In the genomic region with DNA sequence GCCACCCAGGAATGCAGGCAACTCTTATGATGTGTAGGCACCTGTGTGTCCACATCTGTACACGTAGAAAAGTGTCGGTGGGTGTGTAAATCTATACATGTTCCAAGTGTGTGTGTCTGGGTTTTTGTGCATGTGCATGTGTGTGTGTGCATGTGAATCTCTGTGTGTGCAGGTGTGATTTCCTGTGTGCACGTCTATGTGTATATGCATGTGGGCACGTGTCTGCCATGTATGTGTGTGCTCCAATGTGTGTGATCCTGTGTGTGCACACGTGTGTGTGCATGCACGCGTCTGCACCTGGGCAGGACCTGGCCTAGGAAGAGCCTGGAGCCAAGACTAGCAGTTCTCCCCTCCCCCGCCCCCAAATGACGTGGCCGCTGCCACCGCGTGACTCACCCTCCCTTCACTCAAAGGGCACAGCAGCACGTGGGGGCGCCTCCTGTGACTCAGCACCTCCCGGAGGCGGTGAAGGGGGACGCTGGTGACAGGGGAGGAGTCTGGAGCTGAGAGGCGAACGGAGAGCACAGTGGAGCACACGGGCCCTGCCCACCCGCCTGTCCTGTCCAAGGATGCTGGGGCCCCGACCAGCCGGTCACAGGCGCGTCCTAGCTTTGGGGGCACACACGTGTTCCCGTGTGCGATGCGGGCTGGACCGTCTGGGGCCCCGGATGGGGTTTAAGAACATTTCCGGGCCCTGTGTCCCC, we compare ENCODE assay signal across 8 cellular contexts. TPM values are rescaled to one million over a fixed set of nuclear protein-coding genes. Genes with fewer than 3 reads are reported as not detected.
A peak's percentile ranks its signal among the peaks of the same experiment; 100 is the strongest.
DNase-seq lines count a peak whose midpoint lies in the region; ATAC-seq and TF ChIP-seq lines count a peak whose summit lies in the region.

No MANE protein-coding gene starts in this region.

- H3K27me3 ChIP-seq in CD8-positive, alpha-beta T cell (ENCODE audit: insufficient read depth, low read length): no peaks in the 10 kb centered on the region

- CTCF ChIA-PET in CD8-positive, alpha-beta T cell (lab: Charles Lee): no interaction called here

- H3K9me3 Mint-ChIP-seq in CD8-positive, alpha-beta T cell: no peaks in the 10 kb centered on the region
- peaks cover 5% of the 10 kb centered on the region for H3K9me3 Mint-ChIP-seq in activated T-helper 1 cell treated with anti-CD3 and anti-CD28 coated beads, Interleukin-12 subunit alpha, Interleukin-12 subunit beta, Interleukin-2, Interleukin-4 antibody, amounts not matched to agents 30 ng/mL and 10 ng/mL and 1 ng/mL, durations not matched to agents 14 hours and 24 hours and 36 hours
- no peaks in the 10 kb centered on the region for H3K9me3 Mint-ChIP-seq in naive B cell

- peak; percentile 86 for ATAC-seq in CD8-positive, alpha-beta T cell
- peak; percentile 61 for ATAC-seq in GM19397 (IDR thresholded peaks at IDR 0.05; ENCODE audit: unreplicated experiment)
- ATAC-seq in naive B cell (ENCODE audit: low read depth in 2 of 2): peak; percentile 76 to 78

- POLR2A ChIA-PET in CD8-positive, alpha-beta T cell (lab: Charles Lee): interaction anchor here (0.6 to 1.7 kb wide), 4 partner anchors 9 to 35 kb away, joined by 3 to 6 read pairs (median 4); partner anchors contain the start of gene PIM3

- peak overlapping the region; percentile 50 for H3K27ac ChIP-seq in CD8-positive, alpha-beta T cell (ENCODE audit: low read depth, low read length)

- no peaks in the 10 kb centered on the region for H3K27me3 Mint-ChIP-seq in CD8-positive, alpha-beta T cell (ENCODE audit: low read depth)
- H3K27me3 Mint-ChIP-seq in activated T-helper 1 cell treated with anti-CD3 and anti-CD28 coated beads, Interleukin-12 subunit alpha, Interleukin-12 subunit beta, Interleukin-2, Interleukin-4 antibody, amounts not matched to agents 30 ng/mL and 10 ng/mL and 1 ng/mL, durations not matched to agents 14 hours and 24 hours and 36 hours (ENCODE audit: insufficient read depth): no peaks in the 10 kb centered on the region
- H3K27me3 Mint-ChIP-seq in naive B cell: peaks cover 0 to 3% (median 0%) of the 10 kb centered on the region in 3 donors

- TF ChIP-seq CTCF in CD8-positive, alpha-beta T cell (IDR thresholded peaks at IDR 0.05): no peak
- no peak for TF ChIP-seq CTCF in fibroblast of mammary gland (conservative IDR thresholded peaks at IDR 0.05; ENCODE audit: control insufficient read depth, insufficient read depth, low read depth, low read length)

- H3K4me3 ChIP-seq in CD8-positive, alpha-beta T cell (ENCODE audit: low read depth, low read length): peak overlapping the region; percentile 34
- peak overlapping the region; percentile 34 for H3K4me3 ChIP-seq in fibroblast of mammary gland (ENCODE audit: control insufficient read depth, low read depth, low read length)

- intact Hi-C loops in CD8-positive, alpha-beta T cell (cut with DNase I, micrococcal nuclease): loop anchor here (2.0 to 5.0 kb wide), 3 partner anchors 34 to 657 kb away; partner anchors contain the start of gene ARSA (in 1 of the 2)
- intact Hi-C loops in activated T-helper 1 cell treated with anti-CD3 and anti-CD28 coated beads, Interleukin-12 subunit alpha, Interleukin-12 subunit beta, Interleukin-2, Interleukin-4 antibody, amounts not matched to agents 30 ng/mL and 10 ng/mL and 1 ng/mL, durations not matched to agents 14 hours and 24 hours and 36 hours (cut with micrococcal nuclease): loop anchor here (2.0 kb wide), 1 partner anchor 34 kb away; no protein-coding TSS in a partner anchor

- H3K36me3 ChIP-seq in CD8-positive, alpha-beta T cell (ENCODE audit: insufficient read depth, low read length): no peaks in the 10 kb centered on the region

- H3K4me1 Mint-ChIP-seq in CD8-positive, alpha-beta T cell (ENCODE audit: low read depth): peaks cover 24% of the 10 kb centered on the region
- peaks cover 29% of the 10 kb centered on the region for H3K4me1 Mint-ChIP-seq in activated T-helper 1 cell treated with anti-CD3 and anti-CD28 coated beads, Interleukin-12 subunit alpha, Interleukin-12 subunit beta, Interleukin-2, Interleukin-4 antibody, amounts not matched to agents 30 ng/mL and 10 ng/mL and 1 ng/mL, durations not matched to agents 14 hours and 24 hours and 36 hours (ENCODE audit: low read depth)
- peaks cover 29 to 38% (median 30%) of the 10 kb centered on the region in 3 donors for H3K4me1 Mint-ChIP-seq in naive B cell

- H3K27ac Mint-ChIP-seq in CD8-positive, alpha-beta T cell: peak overlapping the region; percentile 93
- peak overlapping the region; percentile 92 for H3K27ac Mint-ChIP-seq in activated T-helper 1 cell treated with anti-CD3 and anti-CD28 coated beads, Interleukin-12 subunit alpha, Interleukin-12 subunit beta, Interleukin-2, Interleukin-4 antibody, amounts not matched to agents 30 ng/mL and 10 ng/mL and 1 ng/mL, durations not matched to agents 14 hours and 24 hours and 36 hours
- H3K27ac Mint-ChIP-seq in naive B cell: peak overlapping the region; percentile 81 to 98 (median 92)

- H3K36me3 Mint-ChIP-seq in CD8-positive, alpha-beta T cell: no peaks in the 10 kb centered on the region
- peaks cover 2% of the 10 kb centered on the region for H3K36me3 Mint-ChIP-seq in activated T-helper 1 cell treated with anti-CD3 and anti-CD28 coated beads, Interleukin-12 subunit alpha, Interleukin-12 subunit beta, Interleukin-2, Interleukin-4 antibody, amounts not matched to agents 30 ng/mL and 10 ng/mL and 1 ng/mL, durations not matched to agents 14 hours and 24 hours and 36 hours (ENCODE audit: low read depth)
- H3K36me3 Mint-ChIP-seq in naive B cell: no peaks in the 10 kb centered on the region

- peaks cover 26% of the 10 kb centered on the region for H3K4me1 ChIP-seq in CD8-positive, alpha-beta T cell (ENCODE audit: insufficient read depth, low read length)

- peak; percentile 85 to 98 (median 92) for DNase-seq in CD8-positive, alpha-beta T cell
- DNase-seq in HPDE6-E6E7 (ENCODE audit: extremely low spot score) (peak; percentile 91), RKO (ENCODE audit: low spot score) (peak; percentile 98), fibroblast of mammary gland (ENCODE audit: low read depth) (peak; percentile 96), naive B cell (peak; percentile 84)
- peak; percentile 88 for DNase-seq in activated T-helper 1 cell treated with anti-CD3 and anti-CD28 coated beads, Interleukin-12 subunit alpha, Interleukin-12 subunit beta, Interleukin-2, Interleukin-4 antibody, amounts not matched to agents 30 ng/mL and 10 ng/mL and 1 ng/mL, durations not matched to agents 14 hours and 24 hours and 36 hours (ENCODE audit: low spot score)
- DNase-seq in stimulated activated CD8-positive, alpha-beta memory T cell treated with anti-CD3 and anti-CD28 coated beads, Interleukin-7, amount 100 ng/mL, for 48 hours (ENCODE audit: extremely low read depth in 1 of 2, low read depth in 1 of 2): peak; percentile 90 to 99

- H3K4me3 Mint-ChIP-seq in CD8-positive, alpha-beta T cell: peak overlapping the region; percentile 75
- H3K4me3 Mint-ChIP-seq in activated T-helper 1 cell treated with anti-CD3 and anti-CD28 coated beads, Interleukin-12 subunit alpha, Interleukin-12 subunit beta, Interleukin-2, Interleukin-4 antibody, amounts not matched to agents 30 ng/mL and 10 ng/mL and 1 ng/mL, durations not matched to agents 14 hours and 24 hours and 36 hours: peak overlapping the region; percentile 81
- H3K4me3 Mint-ChIP-seq in naive B cell: peak overlapping the region; percentile 80 to 91 (median 85)

- H3K9me3 ChIP-seq in CD8-positive, alpha-beta T cell (ENCODE audit: low read length): no peaks in the 10 kb centered on the region

RNA-seq across cellular contexts. Expression of gene PIM3, which starts 10.1 kb away (rescaled TPM):
- 100 to 1,000 TPM; 316 to 328 TPM for total RNA-seq in CD8-positive, alpha-beta T cell
- total RNA-seq in activated T-helper 1 cell treated with anti-CD3 and anti-CD28 coated beads, Interleukin-12 subunit alpha, Interleukin-12 subunit beta, Interleukin-2, Interleukin-4 antibody, amounts not matched to agents 30 ng/mL and 10 ng/mL and 1 ng/mL, durations not matched to agents 14 hours and 24 hours and 36 hours: 290 and 291 TPM in 2 replicates
- 10 to 100 TPM; 46.7 to 60.7 (median 55.0) TPM for polyA plus RNA-seq in naive B cell (ENCODE audit: low read depth in 6 of 6)

RNA-seq across cellular contexts. Expression of gene IL17REL, which starts 41.9 kb away (rescaled TPM):
- not detected for total RNA-seq in CD8-positive, alpha-beta T cell
- total RNA-seq in activated T-helper 1 cell treated with anti-CD3 and anti-CD28 coated beads, Interleukin-12 subunit alpha, Interleukin-12 subunit beta, Interleukin-2, Interleukin-4 antibody, amounts not matched to agents 30 ng/mL and 10 ng/mL and 1 ng/mL, durations not matched to agents 14 hours and 24 hours and 36 hours: 0.05 TPM in 1 of 2 replicates, not detected in the other
- not detected for polyA plus RNA-seq in naive B cell (ENCODE audit: low read depth in 6 of 6)

RNA-seq across cellular contexts. Expression of gene CRELD2, which starts 52.2 kb away (rescaled TPM):
- 10 to 100 TPM; 26.3 to 28.1 TPM for total RNA-seq in CD8-positive, alpha-beta T cell
- 48.1 and 51.0 TPM in 2 replicates for total RNA-seq in activated T-helper 1 cell treated with anti-CD3 and anti-CD28 coated beads, Interleukin-12 subunit alpha, Interleukin-12 subunit beta, Interleukin-2, Interleukin-4 antibody, amounts not matched to agents 30 ng/mL and 10 ng/mL and 1 ng/mL, durations not matched to agents 14 hours and 24 hours and 36 hours
- 10 to 100 TPM; 21.9 to 33.8 (median 28.0) TPM for polyA plus RNA-seq in naive B cell (ENCODE audit: low read depth in 6 of 6)

RNA-seq across cellular contexts. Expression of gene ALG12, which starts 52.4 kb away (rescaled TPM):
- total RNA-seq in CD8-positive, alpha-beta T cell: 10 to 100 TPM; 11.4 to 15.2 TPM
- total RNA-seq in activated T-helper 1 cell treated with anti-CD3 and anti-CD28 coated beads, Interleukin-12 subunit alpha, Interleukin-12 subunit beta, Interleukin-2, Interleukin-4 antibody, amounts not matched to agents 30 ng/mL and 10 ng/mL and 1 ng/mL, durations not matched to agents 14 hours and 24 hours and 36 hours: 13.1 and 18.5 TPM in 2 replicates
- 10 to 100 TPM; 10.1 to 17.5 (median 13.0) TPM for polyA plus RNA-seq in naive B cell (ENCODE audit: low read depth in 6 of 6)

Comparison
In these comparisons a context has a peak if more than half of its experiments do, and no peak if none do; other contexts are left out.
1. Peak in every context shown above with its lines: DNase-seq, ATAC-seq, H3K4me3 ChIP-seq and H3K27ac ChIP-seq.